8 cellular contexts compared by ENCODE assay signal in the genomic region with DNA sequence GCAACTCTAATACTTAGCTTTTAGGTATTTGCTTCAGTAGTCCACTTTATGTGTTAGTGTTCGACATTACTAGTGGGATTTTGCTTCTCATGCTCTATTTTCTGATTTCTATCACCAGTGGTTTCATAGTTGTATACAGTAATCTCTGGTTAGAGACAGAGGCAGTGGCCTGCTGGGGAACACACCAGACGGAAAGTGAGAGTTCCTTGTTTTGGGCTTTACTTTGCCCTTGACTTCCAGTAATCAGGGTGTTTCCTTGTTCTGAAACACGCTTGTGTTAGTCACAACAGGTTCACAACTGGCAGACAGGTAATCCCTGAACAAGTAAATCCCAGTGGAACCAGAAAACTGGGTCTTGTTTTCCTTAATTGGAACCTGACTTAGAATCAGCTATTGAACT. TPM values are rescaled to one million over a fixed set of nuclear protein-coding genes. Genes with fewer than 3 reads are reported as not detected.
DNase-seq lines count a peak whose midpoint lies in the region; ATAC-seq and TF ChIP-seq lines count a peak whose summit lies in the region.

No MANE protein-coding gene starts in this region.

- no peaks in the 10 kb centered on the region for H4K20me1 ChIP-seq in SK-N-SH (ENCODE audit: insufficient read depth)

- no peaks in the 10 kb centered on the region for H3K27me3 Mint-ChIP-seq in stimulated activated memory B cell treated with anti-CD40 and anti-IgM and Interleukin-4, amounts not matched to agents 10 μg/mL and 1 μg/mL and 100 μg/mL, for 72 hours

- H3K4me2 ChIP-seq in SK-N-SH, result peak overlapping the region; percentile 43; the same call in 1 of the 2 replicates

- no peak for DNase-seq in SK-N-SH
- no peak for DNase-seq in Panc1 (ENCODE audit: low read depth, low spot score)
- DNase-seq in OCI-M2 (lab: John Stamatoyannopoulos, UW; ENCODE audit: unreplicated experiment), result no peak
- DNase-seq in DMS79 treated with DMSO at 0.1 percent for 48 hours (lab: John Stamatoyannopoulos, UW), result no peak
- DNase-seq in kidney glomerular epithelial cell (lab: John Stamatoyannopoulos, UW), result no peak

- H3K36me3 Mint-ChIP-seq in stimulated activated memory B cell treated with anti-CD40 and anti-IgM and Interleukin-4, amounts not matched to agents 10 μg/mL and 1 μg/mL and 100 μg/mL, for 72 hours, result peaks cover 5% of the 10 kb centered on the region

- no peaks in the 10 kb centered on the region for H3K9me3 ChIP-seq in SK-N-SH
- no peaks in the 10 kb centered on the region for H3K9me3 ChIP-seq in Panc1 (ENCODE audit: control insufficient read depth, insufficient read depth, low read depth, low read length)

- TF ChIP-seq CTCF in SK-N-SH (IDR thresholded peaks at IDR 0.05), result no peak
- no peak for TF ChIP-seq CTCF in Panc1 (IDR thresholded peaks at IDR 0.05)

- H3F3A ChIP-seq in SK-N-SH (replicated peaks; ENCODE audit: insufficient read depth), result peaks cover 19% of the 10 kb centered on the region

- no peak overlapping the region for H2AFZ ChIP-seq in SK-N-SH (ENCODE audit: low read depth)

- H3K9ac ChIP-seq in SK-N-SH, result peak overlapping the region; percentile 12; the same call in 1 of the 2 replicates

- peak overlapping the region; percentile 80 for H3K4me3 Mint-ChIP-seq in stimulated activated memory B cell treated with anti-CD40 and anti-IgM and Interleukin-4, amounts not matched to agents 10 μg/mL and 1 μg/mL and 100 μg/mL, for 72 hours

- intact Hi-C loops in Panc1 (cut with micrococcal nuclease; ENCODE audit: unreplicated experiment), result no loop called here

- H3K4me1 ChIP-seq in SK-N-SH (ENCODE audit: control insufficient read depth in 1 of 2, insufficient read depth in 2 of 2, low read depth in 1 of 2, low read length in 1 of 2) (peaks cover 26 to 47% of the 10 kb centered on the region in 2 experiments), Panc1 (ENCODE audit: control insufficient read depth, insufficient read depth, low read length) (peaks cover 52% of the 10 kb centered on the region)

- H3K9me2 ChIP-seq in SK-N-SH, result no peaks in the 10 kb centered on the region

- H3K79me2 ChIP-seq in SK-N-SH (ENCODE audit: insufficient read depth), result peaks cover 100% of the 10 kb centered on the region

- H3K4me3 ChIP-seq in SK-N-SH (ENCODE audit: low read depth in 2 of 2, low read length in 1 of 2) (no peak overlapping the region), Panc1 (ENCODE audit: low read depth in 2 of 2, low read length in 2 of 2) (no peak overlapping the region)

- POLR2A ChIA-PET in SK-N-SH (lab: Yijun Ruan, JAX) (interaction anchor here (0.5 kb wide), 1 partner anchor 307 kb away, joined by 3 read pairs; no protein-coding TSS in a partner anchor), Panc1 (lab: Charles Lee) (interaction anchor here (0.6 to 0.7 kb wide), 2 partner anchors 9 to 133 kb away, joined by 6 to 7 read pairs; no protein-coding TSS in a partner anchor)

- peak overlapping the region; percentile 77 to 87 for H3K27ac ChIP-seq in SK-N-SH (ENCODE audit: low read depth in 2 of 2, low read length in 1 of 2)
- H3K27ac ChIP-seq in Panc1 (ENCODE audit: low read length), result peak overlapping the region; percentile 91

- CTCF ChIA-PET in SK-N-SH (lab: Yijun Ruan, JAX) (interaction anchor here (0.6 to 2.2 kb wide), 6 partner anchors 42 to 1477 kb away, joined by 3 to 8 read pairs (median 3); no protein-coding TSS in a partner anchor), Panc1 (lab: Charles Lee) (interaction anchor here (0.7 kb wide), 1 partner anchor 53 kb away, joined by 4 read pairs; no protein-coding TSS in a partner anchor)

- 88% methylated on average over 3 of the region's 3 CpGs for WGBS in SK-N-SH (ENCODE audit: low lambda C conversion rate)

- no peaks in the 10 kb centered on the region for H3K9me3 Mint-ChIP-seq in stimulated activated memory B cell treated with anti-CD40 and anti-IgM and Interleukin-4, amounts not matched to agents 10 μg/mL and 1 μg/mL and 100 μg/mL, for 72 hours

- H3K27ac Mint-ChIP-seq in stimulated activated memory B cell treated with anti-CD40 and anti-IgM and Interleukin-4, amounts not matched to agents 10 μg/mL and 1 μg/mL and 100 μg/mL, for 72 hours, result peak overlapping the region; percentile 93

- H3K27me3 ChIP-seq in SK-N-SH (ENCODE audit: insufficient read depth), result no peaks in the 10 kb centered on the region
- H3K27me3 ChIP-seq in Panc1 (ENCODE audit: control insufficient read depth, insufficient read depth, low read length), result no peaks in the 10 kb centered on the region

- TF ChIP-seq RAD21 in SK-N-SH (IDR thresholded peaks at IDR 0.05; ENCODE audit: low read length), result no peak

- peaks cover 77% of the 10 kb centered on the region for H3K4me1 Mint-ChIP-seq in stimulated activated memory B cell treated with anti-CD40 and anti-IgM and Interleukin-4, amounts not matched to agents 10 μg/mL and 1 μg/mL and 100 μg/mL, for 72 hours

- in situ Hi-C loops in Panc1 (cut with HindIII; ENCODE audit: low pct_unique_long_range_greater_than_20kb, low sequenced_read_pairs), result no loop called here

- ATAC-seq in SK-N-SH treated with all-trans-retinoic acid at 6 μM for 48 hours, result no peak
- no peak for ATAC-seq in Panc1
- peak; percentile 86 for ATAC-seq in esophagus mucosa
- peak; percentile 68 for ATAC-seq in stimulated activated memory B cell treated with anti-CD40 and anti-IgM and Interleukin-4, amounts not matched to agents 10 μg/mL and 1 μg/mL and 100 μg/mL, for 72 hours

- TF ChIP-seq EP300 in SK-N-SH (IDR thresholded peaks at IDR 0.05; ENCODE audit: borderline replicate concordance in 1 of 2, low read depth in 1 of 2, low read length in 1 of 2), result no peak

- H3K36me3 ChIP-seq in SK-N-SH (replicated peaks in 1 of 2; ENCODE audit: control insufficient read depth in 1 of 2, insufficient read depth in 2 of 2, low read length in 1 of 2) (no peaks in the 10 kb centered on the region), Panc1 (ENCODE audit: control insufficient read depth, insufficient read depth, low read length) (no peaks in the 10 kb centered on the region)

- BruUV-seq in Panc1 (replicated peaks; lab: Mats Ljungman, UMichigan), result no TSS peak

TF ChIP-seq in SK-N-SH, 30 proteins besides CTCF, POLR2A, EP300 and RAD21:
- TF ChIP-seq MEF2A (IDR thresholded peaks at IDR 0.05; ENCODE audit: borderline replicate concordance, low read depth) (no peak), POLR2AphosphoS5 (IDR thresholded peaks at IDR 0.05; ENCODE audit: low read depth, low read length) (no peak), RCOR1 (IDR thresholded peaks at IDR 0.05; ENCODE audit: low read length) (no peak), RFX5 (IDR thresholded peaks at IDR 0.05; ENCODE audit: low read length) (no peak), JUND (IDR thresholded peaks at IDR 0.05) (no peak), FOXM1 (IDR thresholded peaks at IDR 0.05; ENCODE audit: low read depth) (no peak)
- TF ChIP-seq, protein P1, sequence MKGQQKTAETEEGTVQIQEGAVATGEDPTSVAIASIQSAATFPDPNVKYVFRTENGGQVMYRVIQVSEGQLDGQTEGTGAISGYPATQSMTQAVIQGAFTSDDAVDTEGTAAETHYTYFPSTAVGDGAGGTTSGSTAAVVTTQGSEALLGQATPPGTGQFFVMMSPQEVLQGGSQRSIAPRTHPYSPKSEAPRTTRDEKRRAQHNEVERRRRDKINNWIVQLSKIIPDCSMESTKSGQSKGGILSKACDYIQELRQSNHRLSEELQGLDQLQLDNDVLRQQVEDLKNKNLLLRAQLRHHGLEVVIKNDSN (IDR thresholded peaks at IDR 0.05; ENCODE audit: borderline replicate concordance, low read depth), result no peak

TF ChIP-seq in SK-N-SH treated with all-trans-retinoic acid at 6 μM for 48 hours, 23 proteins besides CTCF, POLR2A, EP300 and RAD21:
- TF ChIP-seq ESRRG (CRISPR knock-in tag; IDR thresholded peaks at IDR 0.05), result no peak

RNA-seq across cellular contexts. Expression of a gene that starts 56.0 kb away (rescaled TPM):
- polyA plus RNA-seq in SK-N-SH (2012; rRNA removed), result 24.8 and 37.3 TPM in 2 replicates
- polyA plus RNA-seq in SK-N-SH (2012; cell fraction: cytosol; rRNA removed), result 22.0 and 34.4 TPM in 2 replicates
- polyA plus RNA-seq in SK-N-SH (2012; cell fraction: nucleus; rRNA removed), result 63.3 and 63.4 TPM in 2 replicates
- total RNA-seq in Panc1 (2021; ENCODE audit: unreplicated experiment) (91.8 TPM), esophagus mucosa (41.7 TPM)
- 106 TPM for polyA plus RNA-seq in Panc1 (2012; ENCODE audit: insufficient read length)

Comparison
In these comparisons a context has a peak if more than half of its experiments do, and no peak if none do; other contexts are left out.
1. ATAC-seq: peak in esophagus mucosa (single experiment) and stimulated activated memory B cell treated with anti-CD40 and anti-IgM and Interleukin-4, amounts not matched to agents 10 μg/mL and 1 μg/mL and 100 μg/mL, for 72 hours (single experiment); none in SK-N-SH treated with all-trans-retinoic acid at 6 μM for 48 hours (single experiment) and Panc1 (single experiment).